Comparison of ENCODE assay signal across 18 cellular contexts in the genomic region with DNA sequence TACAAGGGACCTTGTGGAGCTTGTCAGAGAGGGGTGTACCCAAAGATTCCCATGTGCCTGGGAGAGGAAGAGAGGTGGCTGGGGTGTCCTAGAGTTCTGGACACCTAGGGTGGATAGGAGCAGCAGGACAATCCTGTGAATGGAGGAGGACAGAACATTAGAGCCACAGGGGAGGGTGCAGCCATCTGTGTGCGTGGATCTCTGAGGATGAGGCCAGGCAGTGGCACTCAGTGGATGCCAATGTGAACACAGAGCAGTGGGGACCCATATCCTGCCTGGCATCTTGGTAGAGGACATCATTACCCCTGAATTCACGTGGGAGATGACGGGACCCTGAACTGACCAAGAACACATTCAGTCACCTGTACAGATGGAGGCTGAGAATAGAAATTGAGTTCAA.
DNase-seq lines count a peak whose midpoint lies in the region; ATAC-seq, FAIRE-seq and TF ChIP-seq lines count a peak whose summit lies in the region.
"Had no signal": no experiment of that assay in that cellular context is flagged by ENCODE, and none has a peak within 500 bp of the region (broad histone marks: within the 10 kb centered on the region; RNA-seq: fewer than 3 reads in every experiment).

No MANE protein-coding gene starts in this region.

- peaks cover 17% of the 10 kb centered on the region for H3K27me3 Mint-ChIP-seq in stimulated activated naive CD8-positive, alpha-beta T cell treated with anti-CD3 and anti-CD28 coated beads, Interleukin-15, amount 100 ng/mL, for 72 hours
- no peaks in the 10 kb centered on the region for H3K27me3 Mint-ChIP-seq in neural crest cell (ENCODE audit: low read depth)
- H3K27me3 Mint-ChIP-seq in activated CD8-positive, alpha-beta memory T cell treated with anti-CD3 and anti-CD28 coated beads, Interleukin-2, amount 10 ng/mL, durations not matched to agents 7 days and 5 days = peaks cover 6% of the 10 kb centered on the region

- no peak for TF ChIP-seq EP300 in H1 (IDR thresholded peaks at IDR 0.05; ENCODE audit: borderline replicate concordance in 1 of 2, low read depth in 2 of 2, low read length in 2 of 2)

- no peaks in the 10 kb centered on the region for H3K79me2 ChIP-seq in H1 (ENCODE audit: control insufficient read depth in 1 of 2, insufficient read depth in 2 of 2, low read length in 2 of 2)

- H3K4me1 ChIP-seq in H1 (replicated peaks in 1 of 4; ENCODE audit: control insufficient read depth in 3 of 4, insufficient read depth in 4 of 4, low read length in 3 of 4) = peaks cover 0 to 6% (median 2%) of the 10 kb centered on the region in 4 experiments; a peak in 3 of 7 replicates

- H4K5ac ChIP-seq in H1 (ENCODE audit: insufficient read length, low read depth, low read length) = no peak overlapping the region

- no peaks in the 10 kb centered on the region; the same call in 1 of the 2 replicates for H3K23me2 ChIP-seq in H1 (ENCODE audit: low read depth, low read length)

- no peak overlapping the region for H3K9ac ChIP-seq in H1 (replicated peaks in 1 of 4; ENCODE audit: extremely low read depth in 1 of 4, low read depth in 3 of 4, low read length in 3 of 4)
- H3K9ac ChIP-seq: SK-N-SH had no signal

- H2BK12ac ChIP-seq in H1 (ENCODE audit: low read depth, low read length) = peak overlapping the region; percentile 93; the same call in 1 of the 2 replicates

- no peaks in the 10 kb centered on the region; the same call in 1 of the 2 replicates for H3K79me1 ChIP-seq in H1 (ENCODE audit: low read depth, low read length)

- peak overlapping the region; percentile 89 for H4K91ac ChIP-seq in H1 (replicated peaks; ENCODE audit: insufficient read length, low read length)

- no peaks in the 10 kb centered on the region for H3K9me3 ChIP-seq in H1 (ENCODE audit: insufficient read depth in 2 of 2, low read depth in 1 of 2, low read length in 1 of 2)
- H3K9me3 ChIP-seq: SK-N-SH had no signal

- no peaks in the 10 kb centered on the region; a peak in 1 of 7 replicates for H3K27me3 ChIP-seq in H1 (replicated peaks in 1 of 4; ENCODE audit: control insufficient read depth in 3 of 4, extremely low read depth in 1 of 4, insufficient read depth in 3 of 4, low read length in 3 of 4)

- H4K20me1 ChIP-seq in H1 (replicated peaks in 1 of 2; ENCODE audit: control insufficient read depth in 1 of 2, insufficient read depth in 2 of 2, low read length in 2 of 2) = no peaks in the 10 kb centered on the region

- peak overlapping the region; percentile 3; the same call in 1 of the 2 replicates for H2BK5ac ChIP-seq in H1 (ENCODE audit: low read depth, low read length)

- TF ChIP-seq CTCF in H1 (IDR thresholded peaks at IDR 0.05; ENCODE audit: control extremely low read depth in 1 of 3, insufficient read depth in 1 of 3, low read depth in 1 of 3, low read length in 3 of 3) (no peak), neural crest cell (conservative IDR thresholded peaks at IDR 0.05) (no peak)

- H3K27ac Mint-ChIP-seq in stimulated activated naive CD8-positive, alpha-beta T cell treated with anti-CD3 and anti-CD28 coated beads, Interleukin-15, amount 100 ng/mL, for 72 hours = peak overlapping the region; percentile 14 to 72
- peak overlapping the region; percentile 9 for H3K27ac Mint-ChIP-seq in neural crest cell (ENCODE audit: unreplicated experiment)
- no peak overlapping the region for H3K27ac Mint-ChIP-seq in activated CD8-positive, alpha-beta memory T cell treated with anti-CD3 and anti-CD28 coated beads, Interleukin-2, amount 10 ng/mL, durations not matched to agents 7 days and 5 days

- no peak overlapping the region for H3K18ac ChIP-seq in H1 (ENCODE audit: extremely low read depth, low read length)

- POLR2A ChIA-PET in H1 (lab: Charles Lee; ENCODE audit: partially characterized antibody) (no interaction called here), HEK293T (lab: Yijun Ruan, JAX) (no interaction called here)

- no peak overlapping the region for H3K4me2 ChIP-seq in H1 (ENCODE audit: insufficient read depth in 1 of 2, low read depth in 2 of 2, low read length in 2 of 2)
- H3K4me2 ChIP-seq: SK-N-SH had no signal

- no peak overlapping the region for H3K4me3 ChIP-seq in H1 (ENCODE audit: extremely low read depth in 1 of 4, insufficient read depth in 2 of 4, low read depth in 3 of 4, low read length in 4 of 4)
- H3K4me3 ChIP-seq: K562 had no signal

- no peak overlapping the region for H2AFZ ChIP-seq in H1 (ENCODE audit: low read length)

- H3K4ac ChIP-seq in H1 (replicated peaks; ENCODE audit: insufficient read length, low read depth, low read length) = no peak overlapping the region

- H4K8ac ChIP-seq in H1 (ENCODE audit: extremely low read depth, insufficient read depth, low read length) = no peak overlapping the region

- FAIRE-seq in H1 (lab: Jason Lieb, UNC) = no peak
- FAIRE-seq: A204.1, K562 had no signal

- H2BK20ac ChIP-seq in H1 (ENCODE audit: low read length) = peak overlapping the region; percentile 98

- no peak overlapping the region for H3K56ac ChIP-seq in H1 (replicated peaks; ENCODE audit: insufficient read length, low read depth, low read length)

- DNase-seq in stimulated activated naive CD8-positive, alpha-beta T cell treated with anti-CD3 and anti-CD28 coated beads, Interleukin-15, amount 100 ng/mL, for 72 hours = no peak
- no peak for DNase-seq in stimulated activated naive CD8-positive, alpha-beta T cell treated with anti-CD3 and anti-CD28 coated beads, Interleukin-15, Interleukin-2, amounts not matched to agents 100 U/mL and 50 U/mL, for 24 hours
- DNase-seq in H1 (ENCODE audit: low read depth in 1 of 2, low spot score in 2 of 2) (no peak), neural crest cell (ENCODE audit: low read depth, low spot score) (no peak), HEK293T (ENCODE audit: extremely low spot score) (no peak)
- DNase-seq in activated CD8-positive, alpha-beta memory T cell treated with anti-CD3 and anti-CD28 coated beads, Interleukin-2, amount 10 ng/mL, durations not matched to agents 7 days and 5 days = no peak
- DNase-seq in activated CD4-positive, alpha-beta T cell treated with anti-CD3 and anti-CD28 coated beads for 1 hour = no peak
- DNase-seq: EL, H9, NCI-H1092, NCI-H1436, NCI-H1930, NCI-H2227 treated with DMSO at 0.1 percent for 48 hours, SIG-M5, SK-N-SH had no signal

- CTCF ChIA-PET in H1 (lab: Charles Lee; ENCODE audit: partially characterized antibody) = interaction anchor here (0.6 to 2.9 kb wide), 9 partner anchors 9 to 1398 kb away, joined by 3 to 13 read pairs (median 4); no protein-coding TSS in a partner anchor
- CTCF ChIA-PET in activated CD8-positive, alpha-beta memory T cell treated with anti-CD3 and anti-CD28 coated beads, Interleukin-2, amount 10 ng/mL, durations not matched to agents 7 days and 5 days (lab: Charles Lee) = interaction anchor here (0.9 kb wide), 1 partner anchor 112 kb away, joined by 3 read pairs; no protein-coding TSS in a partner anchor
- CTCF ChIA-PET in HEK293T (lab: Yijun Ruan, JAX) = no interaction called here

- H3K4me1 Mint-ChIP-seq in stimulated activated naive CD8-positive, alpha-beta T cell treated with anti-CD3 and anti-CD28 coated beads, Interleukin-15, amount 100 ng/mL, for 72 hours = peaks cover 23% of the 10 kb centered on the region
- peaks cover 34% of the 10 kb centered on the region for H3K4me1 Mint-ChIP-seq in neural crest cell
- no peaks in the 10 kb centered on the region for H3K4me1 Mint-ChIP-seq in activated CD8-positive, alpha-beta memory T cell treated with anti-CD3 and anti-CD28 coated beads, Interleukin-2, amount 10 ng/mL, durations not matched to agents 7 days and 5 days

- H2BK15ac ChIP-seq in H1 (ENCODE audit: low read length) = peak overlapping the region; percentile 88

- no peak for TF ChIP-seq POLR2A in H1 (IDR thresholded peaks at IDR 0.05; ENCODE audit: control extremely low read depth in 1 of 2, low read depth in 2 of 2, low read length in 2 of 2)

- H2AK5ac ChIP-seq in H1 (ENCODE audit: low read depth, low read length) = peak overlapping the region; percentile 89; the same call in 1 of the 2 replicates

- H3K4me3 Mint-ChIP-seq in stimulated activated naive CD8-positive, alpha-beta T cell treated with anti-CD3 and anti-CD28 coated beads, Interleukin-15, amount 100 ng/mL, for 72 hours = peak overlapping the region in 1 of 2 donors; percentile 45
- H3K4me3 Mint-ChIP-seq in neural crest cell = no peak overlapping the region
- H3K4me3 Mint-ChIP-seq in activated CD8-positive, alpha-beta memory T cell treated with anti-CD3 and anti-CD28 coated beads, Interleukin-2, amount 10 ng/mL, durations not matched to agents 7 days and 5 days = no peak overlapping the region
- H3K4me3 Mint-ChIP-seq: H9 had no signal

- H3K9me3 Mint-ChIP-seq in stimulated activated naive CD8-positive, alpha-beta T cell treated with anti-CD3 and anti-CD28 coated beads, Interleukin-15, amount 100 ng/mL, for 72 hours = no peaks in the 10 kb centered on the region
- no peaks in the 10 kb centered on the region for H3K9me3 Mint-ChIP-seq in neural crest cell
- no peaks in the 10 kb centered on the region for H3K9me3 Mint-ChIP-seq in activated CD8-positive, alpha-beta memory T cell treated with anti-CD3 and anti-CD28 coated beads, Interleukin-2, amount 10 ng/mL, durations not matched to agents 7 days and 5 days (ENCODE audit: low read depth)
- H3K9me3 Mint-ChIP-seq: H9 had no signal

- H3K36me3 ChIP-seq in H1 (ENCODE audit: control insufficient read depth in 2 of 4, insufficient read depth in 4 of 4, low read length in 3 of 4) = no peaks in the 10 kb centered on the region

- peak overlapping the region; percentile 56 for H2BK120ac ChIP-seq in H1 (replicated peaks; ENCODE audit: low read depth, low read length)

- H3K23ac ChIP-seq in H1 (ENCODE audit: insufficient read length) = no peak overlapping the region

- no peak for TF ChIP-seq RAD21 in H1 (IDR thresholded peaks at IDR 0.05 in 1 of 2, conservative IDR thresholded peaks at IDR 0.05 in 1 of 2; ENCODE audit: low read depth in 2 of 2, low read length in 2 of 2)

- ATAC-seq in stimulated activated naive CD8-positive, alpha-beta T cell treated with anti-CD3 and anti-CD28 coated beads, Interleukin-15, amount 100 ng/mL, for 72 hours = peak; percentile 18
- ATAC-seq in stimulated activated naive CD8-positive, alpha-beta T cell treated with anti-CD3 and anti-CD28 coated beads, Interleukin-15, Interleukin-2, amounts not matched to agents 100 U/mL and 50 U/mL, for 24 hours = no peak
- ATAC-seq in activated CD8-positive, alpha-beta memory T cell treated with anti-CD3 and anti-CD28 coated beads, Interleukin-2, amount 10 ng/mL, durations not matched to agents 7 days and 5 days = no peak
- ATAC-seq: K562, Panc1 had no signal

- H3K27ac ChIP-seq in H1 (ENCODE audit: low read depth, low read length) = no peak overlapping the region

- H3K36me3 Mint-ChIP-seq in neural crest cell (ENCODE audit: low read depth) = no peaks in the 10 kb centered on the region
- H3K36me3 Mint-ChIP-seq in activated CD8-positive, alpha-beta memory T cell treated with anti-CD3 and anti-CD28 coated beads, Interleukin-2, amount 10 ng/mL, durations not matched to agents 7 days and 5 days = no peaks in the 10 kb centered on the region

- WGBS in H1 (ENCODE audit: extremely low coverage in 1 of 2, insufficient coverage in 1 of 2, insufficient read length in 1 of 2, insufficient replicate concordance in 2 of 2, low coverage in 1 of 2, low lambda C conversion rate in 2 of 2, missing lambda C conversion rate in 1 of 2), 2 experiments = 87% methylated on average over 3 of the region's 3 CpGs; no CpG with 5 or more reads in 1 of the 2 experiments

- no peak overlapping the region for H3K14ac ChIP-seq in H1 (ENCODE audit: insufficient read length)
